8 cellular contexts compared by ENCODE assay signal in the genomic region with DNA sequence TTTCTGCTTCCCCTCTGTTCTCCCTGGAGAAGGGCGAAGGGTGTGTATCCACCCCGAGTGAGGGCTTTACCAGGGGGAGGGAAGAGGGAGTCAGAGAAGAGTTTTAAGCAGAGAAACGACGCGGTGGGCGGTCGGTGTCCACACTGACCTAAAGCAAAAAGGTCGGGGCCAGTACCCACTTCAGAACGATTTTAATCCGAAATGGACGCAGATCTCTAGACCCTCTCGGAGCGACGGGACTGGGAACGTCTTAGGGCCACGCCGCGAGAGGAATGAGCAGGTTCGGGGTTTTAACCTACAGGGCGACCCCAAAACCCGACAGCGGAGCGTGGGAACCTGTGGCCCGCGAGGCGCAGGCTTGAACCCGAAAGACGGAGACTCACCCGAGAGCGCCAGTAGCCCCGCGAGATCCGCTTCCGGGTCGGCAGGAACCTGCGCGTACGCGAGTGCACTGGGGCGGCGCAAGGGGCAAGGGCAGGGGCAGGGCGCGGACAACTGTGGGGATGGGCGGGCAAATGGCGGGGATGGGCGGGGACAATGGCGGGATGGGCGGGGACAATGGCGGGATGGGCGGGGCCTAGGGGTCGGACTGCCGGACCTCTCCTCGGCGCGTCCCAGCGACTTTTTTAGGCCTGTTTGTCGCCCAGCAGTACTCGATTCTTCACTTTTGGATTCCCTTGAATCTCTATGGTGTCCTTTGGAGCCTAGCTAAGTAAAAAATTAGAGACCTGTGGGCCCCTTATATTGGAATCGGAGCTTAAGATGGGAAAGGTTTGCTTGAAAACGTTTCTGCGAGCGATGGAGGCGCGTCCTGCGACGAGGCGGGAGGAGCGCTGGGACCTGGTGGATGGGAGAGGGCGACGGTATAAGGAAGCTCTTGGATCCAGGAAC. TPM values are rescaled to one million over a fixed set of nuclear protein-coding genes. Genes with fewer than 3 reads are reported as not detected.
DNase-seq lines count a peak whose midpoint lies in the region; ATAC-seq and TF ChIP-seq lines count a peak whose summit lies in the region.

A gene (minus strand): TSS at position 423 of the 891 bp plus-strand sequence. CDS start 3,323 bp downstream, outside the sequence.

- H3K4me3 ChIP-seq in breast epithelium (peak within 1 kb of the TSS; percentile 77 to 83 (median 77)), skin epidermis (peak within 1 kb of the TSS; percentile 25 to 79 (median 51))

- no peak within 1 kb of the TSS for H3K27ac Mint-ChIP-seq in MCF 10A (ENCODE audit: low read depth, unreplicated experiment)
- peak within 1 kb of the TSS; percentile 80 for H3K27ac Mint-ChIP-seq in central memory CD8-positive, alpha-beta T cell (ENCODE audit: low read depth)

- H3K27me3 Mint-ChIP-seq in MCF 10A (ENCODE audit: insufficient read depth, unreplicated experiment), result no peaks in the 10 kb centered on the region
- peaks cover 28% of the 10 kb centered on the region for H3K27me3 Mint-ChIP-seq in central memory CD8-positive, alpha-beta T cell

- H3K4me1 Mint-ChIP-seq in MCF 10A (ENCODE audit: insufficient read depth, unreplicated experiment), result no peaks in the 10 kb centered on the region
- H3K4me1 Mint-ChIP-seq in central memory CD8-positive, alpha-beta T cell, result peaks cover 12% of the 10 kb centered on the region

- no peak for TF ChIP-seq POLR2A in breast epithelium (IDR thresholded peaks at IDR 0.05)

- H3K27me3 ChIP-seq in breast epithelium, result no peaks in the 10 kb centered on the region

- BruUV-seq in MCF 10A (replicated peaks; lab: Mats Ljungman, UMichigan), result no TSS peak

- no peak for TF ChIP-seq CTCF in breast epithelium (IDR thresholded peaks at IDR 0.05)
- TF ChIP-seq CTCF in MCF 10A (IDR thresholded peaks at IDR 0.05; ENCODE audit: unreplicated experiment), result no peak

- H3K4me3 Mint-ChIP-seq in MCF 10A (ENCODE audit: unreplicated experiment), result no peak within 1 kb of the TSS
- H3K4me3 Mint-ChIP-seq in central memory CD8-positive, alpha-beta T cell, result peak within 1 kb of the TSS; percentile 81

- POLR2A ChIA-PET in MCF 10A (lab: Yijun Ruan, JAX), result no interaction called here

- CTCF ChIA-PET in MCF 10A (lab: Yijun Ruan, JAX), result no interaction called here

- peak; percentile 85 to 91 for DNase-seq in breast epithelium (ENCODE audit: low spot score in 2 of 2)
- no peak for DNase-seq in MCF 10A (ENCODE audit: unreplicated experiment)
- peak; percentile 77 for DNase-seq in activated CD4-positive, CD25-positive, alpha-beta regulatory T cell treated with anti-CD3 and anti-CD28 coated beads, Interleukin-2, amount 50 U/mL, for 72 hours
- peak; percentile 49 to 66 for DNase-seq in central memory CD8-positive, alpha-beta T cell (ENCODE audit: low spot score in 2 of 2)
- peak; percentile 84 for DNase-seq in inferior parietal cortex (ENCODE audit: extremely low spot score)

- ATAC-seq in central memory CD8-positive, alpha-beta T cell (replicated peaks; ENCODE audit: extremely low read depth, poor library complexity, severe bottlenecking), result peak; percentile 97
- ATAC-seq in HG02623 (IDR thresholded peaks at IDR 0.05; ENCODE audit: unreplicated experiment), result no peak
- ATAC-seq in GM21447 (IDR thresholded peaks at IDR 0.05; ENCODE audit: unreplicated experiment), result no peak

- H3K4me1 ChIP-seq in breast epithelium, result no peaks in the 10 kb centered on the region

- H3K9me3 Mint-ChIP-seq in MCF 10A (ENCODE audit: unreplicated experiment), result peaks cover 36% of the 10 kb centered on the region
- H3K9me3 Mint-ChIP-seq in central memory CD8-positive, alpha-beta T cell, result peaks cover 34% of the 10 kb centered on the region

- H3K9me3 ChIP-seq in breast epithelium, result peaks cover 29 to 39% of the 10 kb centered on the region in 2 donors

- intact Hi-C loops in breast epithelium (cut with DNase I; ENCODE audit: low total_unique reads), result no loop called here
- intact Hi-C loops in MCF 10A (cut with micrococcal nuclease), result no loop called here

- H3K27ac ChIP-seq in breast epithelium (peak within 1 kb of the TSS; percentile 82 to 83), skin epidermis (peak within 1 kb of the TSS in 17 of 21 experiments; percentile 8 to 88 (median 67))

- H3K36me3 ChIP-seq in breast epithelium, result peaks cover 17% of the 10 kb centered on the region

- H3K36me3 Mint-ChIP-seq in MCF 10A (ENCODE audit: insufficient read depth, unreplicated experiment), result peaks cover 5% of the 10 kb centered on the region
- H3K36me3 Mint-ChIP-seq in central memory CD8-positive, alpha-beta T cell (ENCODE audit: insufficient read depth), result peaks cover 11% of the 10 kb centered on the region

RNA-seq across cellular contexts. Expression of the gene that starts here (rescaled TPM):
- 10 to 100 TPM; 11.1 to 26.3 (median 15.7) TPM for total RNA-seq in breast epithelium
- not detected in 2 replicates for total RNA-seq in MCF 10A (2022)

Comparison
In these comparisons a context has a peak if more than half of its experiments do, and no peak if none do; other contexts are left out.
1. RNA of the gene that starts here (total RNA-seq): 11.1 to 26.3 TPM in breast epithelium; not detected in MCF 10A; every median in the first group is over 10 times any median in the second.